ENCODE assay signal across 8 cellular contexts in the genomic region with DNA sequence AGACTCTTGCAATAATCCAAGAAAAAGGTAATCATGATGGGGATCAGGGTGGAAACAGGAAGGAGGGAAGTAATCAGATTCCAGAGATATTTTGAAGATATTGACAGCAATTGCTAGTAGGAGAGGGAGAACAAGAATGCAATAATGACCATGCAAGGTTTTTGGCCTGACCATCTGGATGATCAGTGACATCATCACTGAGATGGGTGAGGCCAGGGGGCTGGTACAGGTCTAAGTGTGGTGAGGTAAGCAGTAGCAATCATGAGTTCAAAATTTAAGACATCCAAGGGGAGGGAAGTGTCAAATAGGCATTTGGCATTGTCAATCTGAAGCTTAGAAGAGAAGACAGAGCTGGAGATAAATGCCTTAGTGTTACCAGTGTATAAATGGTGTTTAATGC.
"Had no signal": no experiment of that assay in that cellular context is flagged by ENCODE, and none has a peak within 500 bp of the region (broad histone marks: within the 10 kb centered on the region; RNA-seq: fewer than 3 reads in every experiment).

No MANE protein-coding gene starts in this region.

- DNase-seq: GM23248, GOT3, H7, IMR-90 had no signal

- H3K4me3 ChIP-seq: GM23248, HAP-1, K562 had no signal

- H3K9ac ChIP-seq: GM23248 had no signal

- H3K4me1 ChIP-seq: HAP-1 had no signal

- H3K9me3 ChIP-seq: HAP-1 had no signal

- FAIRE-seq: K562 had no signal

- H3K36me3 ChIP-seq: HAP-1 had no signal

- H2AFZ ChIP-seq: GM23248 had no signal

- ATAC-seq: HCT116, K562 had no signal

- H3K27ac ChIP-seq: GM23248, HL-60 had no signal
